Comparison of ENCODE assay signal across 1 cellular context in genomic region chr20:46666818-46667515, GRCh38.
TF ChIP-seq lines count a peak whose summit lies in the region.

No MANE protein-coding gene starts in this region.

TF ChIP-seq in HepG2, 621 proteins besides CTCF, POLR2A, EP300 and RAD21 (continued from another document and continues in another):
- TF ChIP-seq ZNF317 (CRISPR knock-in tag; IDR thresholded peaks at IDR 0.05) (peak; percentile 92), HMG20B (CRISPR knock-in tag; conservative IDR thresholded peaks at IDR 0.05) (peak; percentile 99), SKIL (CRISPR knock-in tag; IDR thresholded peaks at IDR 0.05; ENCODE audit: borderline replicate concordance) (peak; percentile 99), ZNF441 (CRISPR knock-in tag; IDR thresholded peaks at IDR 0.05; ENCODE audit: borderline replicate concordance) (peak; percentile 80), ZNF256 (CRISPR knock-in tag; conservative IDR thresholded peaks at IDR 0.05) (peak; percentile 88; the same call in 1 of the 2 replicates), THAP8 (CRISPR knock-in tag; IDR thresholded peaks at IDR 0.05; ENCODE audit: borderline replicate concordance) (no peak), HDAC1 (CRISPR knock-in tag; IDR thresholded peaks at IDR 0.05) (peak; percentile 100), ZNF816 (CRISPR knock-in tag; IDR thresholded peaks at IDR 0.05; ENCODE audit: borderline replicate concordance) (peak; percentile 74; the same call in 1 of the 2 replicates), CSRNP2 (CRISPR knock-in tag; conservative IDR thresholded peaks at IDR 0.05; ENCODE audit: low read depth) (no peak), ZNF616 (CRISPR knock-in tag; IDR thresholded peaks at IDR 0.05; ENCODE audit: low read depth) (0 out of 2 replicates have a peak, but pooled peaks have one; percentile 66), ATF4 (CRISPR knock-in tag; IDR thresholded peaks at IDR 0.05) (peak in 1 of 2 experiments; percentile 98; a peak in 2 of 4 replicates), ZNF747 (CRISPR knock-in tag; IDR thresholded peaks at IDR 0.05; ENCODE audit: borderline replicate concordance) (peak; percentile 92), CBFB (CRISPR knock-in tag; IDR thresholded peaks at IDR 0.05) (peak; percentile 98), ZNF800 (CRISPR knock-in tag; IDR thresholded peaks at IDR 0.05) (peak; percentile 94), ZNF766 (CRISPR knock-in tag; IDR thresholded peaks at IDR 0.05; ENCODE audit: borderline replicate concordance) (no peak; the same call in 1 of the 2 replicates), TSC22D2 (CRISPR knock-in tag; IDR thresholded peaks at IDR 0.05; ENCODE audit: borderline replicate concordance) (peak; percentile 95), IRF2 (CRISPR knock-in tag; IDR thresholded peaks at IDR 0.05) (peak; percentile 99), ZZZ3 (CRISPR knock-in tag; IDR thresholded peaks at IDR 0.05; ENCODE audit: borderline replicate concordance) (no peak), ZNF251 (CRISPR knock-in tag; IDR thresholded peaks at IDR 0.05) (peak; percentile 67; the same call in 1 of the 2 replicates), ZNF549 (CRISPR knock-in tag; IDR thresholded peaks at IDR 0.05) (no peak), MAFK (conservative IDR thresholded peaks at IDR 0.05 in 1 of 2, IDR thresholded peaks at IDR 0.05 in 1 of 2; ENCODE audit: low read length in 2 of 2) (peak; percentile 16 to 41; a peak in 2 of 4 replicates), SETDB1 (CRISPR knock-in tag; IDR thresholded peaks at IDR 0.05; ENCODE audit: borderline replicate concordance) (no peak), ZNF20 (CRISPR knock-in tag; IDR thresholded peaks at IDR 0.05) (0 out of 2 replicates have a peak, but pooled peaks have one; percentile 82), HNF1A (IDR thresholded peaks at IDR 0.05; ENCODE audit: low read depth) (peak; percentile 91), HNF1A (CRISPR knock-in tag; IDR thresholded peaks at IDR 0.05; ENCODE audit: borderline replicate concordance) (peak; percentile 98), FOSL2 (CRISPR knock-in tag; IDR thresholded peaks at IDR 0.05) (peak; percentile 96), MLLT10 (CRISPR knock-in tag; IDR thresholded peaks at IDR 0.05) (0 out of 2 replicates have a peak, but pooled peaks have one; percentile 31), YY1 (IDR thresholded peaks at IDR 0.05; ENCODE audit: insufficient read depth, insufficient replicate concordance, low read depth, low read length) (peak; percentile 53), AKAP8 (CRISPR knock-in tag; IDR thresholded peaks at IDR 0.05) (peak; percentile 96), PREB (CRISPR knock-in tag; IDR thresholded peaks at IDR 0.05) (no peak), U2AF2 (IDR thresholded peaks at IDR 0.05; ENCODE audit: low read depth, low read length) (no peak), HOMEZ (CRISPR knock-in tag; IDR thresholded peaks at IDR 0.05; ENCODE audit: low read depth) (peak; percentile 100), ZNF276 (CRISPR knock-in tag; IDR thresholded peaks at IDR 0.05; ENCODE audit: low read depth) (0 out of 2 replicates have a peak, but pooled peaks have one; percentile 75), DBP (CRISPR knock-in tag; IDR thresholded peaks at IDR 0.05; ENCODE audit: not compliant biosample characterization) (peak; percentile 89), ZNF615 (CRISPR knock-in tag; IDR thresholded peaks at IDR 0.05; ENCODE audit: borderline replicate concordance) (peak; percentile 98; the same call in 1 of the 2 replicates), ELF3 (CRISPR knock-in tag; IDR thresholded peaks at IDR 0.05) (peak; percentile 96), GATA4 (IDR thresholded peaks at IDR 0.05; ENCODE audit: borderline replicate concordance, low read depth) (peak; percentile 98), RORA (CRISPR knock-in tag; IDR thresholded peaks at IDR 0.05) (peak; percentile 97), RFX5 (IDR thresholded peaks at IDR 0.05; ENCODE audit: low read depth, low read length) (0 out of 2 replicates have a peak, but pooled peaks have one; percentile 52), NFKB2 (CRISPR knock-in tag; IDR thresholded peaks at IDR 0.05; ENCODE audit: borderline replicate concordance) (0 out of 2 replicates have a peak, but pooled peaks have one; percentile 40), SNAPC2 (CRISPR knock-in tag; IDR thresholded peaks at IDR 0.05) (peak; percentile 97)
